ENCODE assay signal across 15 cellular contexts in genomic region chr2:24105816-24106215, GRCh38. TPM values are rescaled to one million over a fixed set of nuclear protein-coding genes. Genes with fewer than 3 reads are reported as not detected.
"Had no signal": no experiment of that assay in that cellular context is flagged by ENCODE, and none has a peak within 500 bp of the region (broad histone marks: within the 10 kb centered on the region; RNA-seq: fewer than 3 reads in every experiment).

No MANE protein-coding gene starts in this region.

- H3K4me1 Mint-ChIP-seq: activated CD4-positive, alpha-beta T cell treated with anti-CD3 and anti-CD28 coated beads, Interleukin-2, amount 10 ng/mL, durations not matched to agents 24 days and 14 days; central memory CD8-positive, alpha-beta T cell; naive thymus-derived CD4-positive, alpha-beta T cell; stimulated activated effector memory CD8-positive, alpha-beta T cell treated with anti-CD3 and anti-CD28 coated beads, Interleukin-12 subunit alpha, Interleukin-12 subunit beta, amount 100 ng/mL, for 72 hours; T-helper 17 cell had no signal

- ATAC-seq: foreskin keratinocyte; left colon; naive thymus-derived CD4-positive, alpha-beta T cell; stimulated activated effector memory CD8-positive, alpha-beta T cell treated with anti-CD3 and anti-CD28 coated beads, Interleukin-12 subunit alpha, Interleukin-12 subunit beta, amount 100 ng/mL, for 72 hours; T-helper 17 cell had no signal

- H3K4me1 ChIP-seq: foreskin keratinocyte, tibial artery, vagina had no signal

- DNase-seq: activated B cell treated with CpG ODN at 0.5 μM for 24 hours; activated CD4-positive, alpha-beta T cell treated with anti-CD3 and anti-CD28 coated beads, Interleukin-2, amount 10 ng/mL, durations not matched to agents 24 days and 14 days; activated naive CD4-positive, alpha-beta T cell treated with anti-CD3 and anti-CD28 coated beads for 36 hours; effector memory CD4-positive, alpha-beta T cell; left colon; naive thymus-derived CD4-positive, alpha-beta T cell; retina; T-helper 17 cell; tibial artery had no signal

- H3K4me3 ChIP-seq: tibial artery, vagina had no signal

- H3K27me3 ChIP-seq: foreskin keratinocyte, tibial artery, vagina had no signal

- H3K36me3 Mint-ChIP-seq: stimulated activated effector memory CD8-positive, alpha-beta T cell treated with anti-CD3 and anti-CD28 coated beads, Interleukin-12 subunit alpha, Interleukin-12 subunit beta, amount 100 ng/mL, for 72 hours had no signal

- H3K9me3 ChIP-seq: vagina had no signal

- H3K27me3 Mint-ChIP-seq: activated B cell treated with CpG ODN at 0.5 μM for 24 hours; central memory CD8-positive, alpha-beta T cell; T-helper 17 cell had no signal

- H3K4me3 Mint-ChIP-seq: activated B cell treated with CpG ODN at 0.5 μM for 24 hours; activated CD4-positive, alpha-beta T cell treated with anti-CD3 and anti-CD28 coated beads, Interleukin-2, amount 10 ng/mL, durations not matched to agents 24 days and 14 days; activated naive CD4-positive, alpha-beta T cell treated with anti-CD3 and anti-CD28 coated beads for 36 hours; central memory CD8-positive, alpha-beta T cell; naive thymus-derived CD4-positive, alpha-beta T cell; stimulated activated effector memory CD8-positive, alpha-beta T cell treated with anti-CD3 and anti-CD28 coated beads, Interleukin-12 subunit alpha, Interleukin-12 subunit beta, amount 100 ng/mL, for 72 hours; T-helper 17 cell had no signal

- H3K36me3 ChIP-seq: vagina had no signal

- H3K27ac Mint-ChIP-seq: activated CD4-positive, alpha-beta T cell treated with anti-CD3 and anti-CD28 coated beads, Interleukin-2, amount 10 ng/mL, durations not matched to agents 24 days and 14 days; activated naive CD4-positive, alpha-beta T cell treated with anti-CD3 and anti-CD28 coated beads for 36 hours; naive thymus-derived CD4-positive, alpha-beta T cell; stimulated activated effector memory CD8-positive, alpha-beta T cell treated with anti-CD3 and anti-CD28 coated beads, Interleukin-12 subunit alpha, Interleukin-12 subunit beta, amount 100 ng/mL, for 72 hours; T-helper 17 cell had no signal

- H3K27ac ChIP-seq: epithelial cell of prostate, foreskin keratinocyte, tibial artery, vagina had no signal

RNA-seq across cellular contexts. Expression of gene PFN4, which starts 17.3 kb away (rescaled TPM):
- total RNA-seq: left colon; mononuclear cell; naive thymus-derived CD4-positive, alpha-beta T cell; T-helper 17 cell; vagina had no signal
- polyA plus RNA-seq: naive thymus-derived CD4-positive, alpha-beta T cell had no signal

RNA-seq across cellular contexts. Expression of gene FKBP1B, which starts 56.3 kb away (rescaled TPM):
- polyA plus RNA-seq: naive thymus-derived CD4-positive, alpha-beta T cell had no signal
